In genomic region chr6:161915456-161915964, GRCh38 we compare ENCODE assay signal across 39 cellular contexts.
"Had no signal": no experiment of that assay in that cellular context is flagged by ENCODE, and none has a peak within 500 bp of the region (broad histone marks: within the 10 kb centered on the region; RNA-seq: fewer than 3 reads in every experiment).

No MANE protein-coding gene starts in this region.

- H3K4me3 Mint-ChIP-seq: activated naive CD4-positive, alpha-beta T cell treated with anti-CD3 and anti-CD28 coated beads for 36 hours; activated naive CD4-positive, alpha-beta T cell treated with anti-CD3 and anti-CD28 coated beads, Interleukin-2, amount 10 ng/mL, durations not matched to agents 7 days and 5 days; activated naive CD4-positive, alpha-beta T cell treated with anti-CD3 and anti-CD28 coated beads, Interleukin-2, amount 50 U/mL, for 24 hours; activated naive CD8-positive, alpha-beta T cell; activated naive CD8-positive, alpha-beta T cell treated with anti-CD3 and anti-CD28 coated beads for 36 hours; activated naive CD8-positive, alpha-beta T cell treated with anti-CD3 and anti-CD28 coated beads, Interleukin-2, amount 10 ng/mL, durations not matched to agents 7 days and 5 days; activated naive CD8-positive, alpha-beta T cell treated with anti-CD3 and anti-CD28 coated beads, Interleukin-2, amount 50 U/mL, for 24 hours; activated T-cell treated with anti-CD3 and anti-CD28 coated beads, Interleukin-2, amount 50 U/mL, for 24 hours; activated T-cell treated with anti-CD3 and anti-CD28 coated beads, Interleukin-2, amount 50 U/mL, for 4 hours; activated T-cell treated with anti-CD3 and anti-CD28 coated beads, Interleukin-2, amount 50 U/mL, for 72 hours; activated T-helper 1 cell treated with anti-CD3 and anti-CD28 coated beads, Interleukin-12 subunit alpha, Interleukin-12 subunit beta, Interleukin-2, Interleukin-4 antibody, amounts not matched to agents 30 ng/mL and 10 ng/mL and 1 ng/mL, durations not matched to agents 14 hours and 24 hours and 36 hours; activated T-helper 17 cell treated with anti-CD3 and anti-CD28 coated beads, Interleukin-2, amount 50 U/mL, for 72 hours; brain; central memory CD8-positive, alpha-beta T cell had no signal

- H3K36me3 Mint-ChIP-seq: activated naive CD4-positive, alpha-beta T cell treated with anti-CD3 and anti-CD28 coated beads, Interleukin-2, amount 10 ng/mL, durations not matched to agents 7 days and 5 days; activated naive CD4-positive, alpha-beta T cell treated with anti-CD3 and anti-CD28 coated beads, Interleukin-2, amount 50 U/mL, for 24 hours; activated naive CD4-positive, alpha-beta T cell treated with anti-CD3 and anti-CD28 coated beads, Interleukin-2, amount 50 U/mL, for 72 hours; activated naive CD8-positive, alpha-beta T cell treated with anti-CD3 and anti-CD28 coated beads for 36 hours; activated naive CD8-positive, alpha-beta T cell treated with anti-CD3 and anti-CD28 coated beads, Interleukin-2, amount 10 ng/mL, durations not matched to agents 7 days and 5 days; brain had no signal

- H3K36me3 ChIP-seq: adrenal gland, ascending aorta, brain microvascular endothelial cell, breast epithelium, cardiac muscle cell had no signal

- H3K4me3 ChIP-seq: adrenal gland, ascending aorta, body of pancreas, breast epithelium, cardiac muscle cell had no signal

- H3K9me3 Mint-ChIP-seq: activated naive CD4-positive, alpha-beta T cell treated with anti-CD3 and anti-CD28 coated beads for 36 hours; activated naive CD4-positive, alpha-beta T cell treated with anti-CD3 and anti-CD28 coated beads, Interleukin-2, amount 10 ng/mL, durations not matched to agents 7 days and 5 days; activated naive CD4-positive, alpha-beta T cell treated with anti-CD3 and anti-CD28 coated beads, Interleukin-2, amount 50 U/mL, for 24 hours; activated naive CD4-positive, alpha-beta T cell treated with anti-CD3 and anti-CD28 coated beads, Interleukin-2, amount 50 U/mL, for 72 hours; activated naive CD8-positive, alpha-beta T cell treated with anti-CD3 and anti-CD28 coated beads for 36 hours; activated naive CD8-positive, alpha-beta T cell treated with anti-CD3 and anti-CD28 coated beads, Interleukin-2, amount 10 ng/mL, durations not matched to agents 7 days and 5 days; activated naive CD8-positive, alpha-beta T cell treated with anti-CD3 and anti-CD28 coated beads, Interleukin-2, amount 50 U/mL, for 24 hours; activated T-cell treated with anti-CD3 and anti-CD28 coated beads, Interleukin-2, amount 50 U/mL, for 24 hours; activated T-cell treated with anti-CD3 and anti-CD28 coated beads, Interleukin-2, amount 50 U/mL, for 4 hours; activated T-cell treated with anti-CD3 and anti-CD28 coated beads, Interleukin-2, amount 50 U/mL, for 72 hours; activated T-helper 1 cell treated with anti-CD3 and anti-CD28 coated beads, Interleukin-12 subunit alpha, Interleukin-12 subunit beta, Interleukin-2, Interleukin-4 antibody, amounts not matched to agents 30 ng/mL and 10 ng/mL and 1 ng/mL, durations not matched to agents 14 hours and 24 hours and 36 hours; activated T-helper 17 cell treated with anti-CD3 and anti-CD28 coated beads, Interleukin-2, amount 50 U/mL, for 72 hours; activated T-helper 2 cell treated with anti-CD3 and anti-CD28 coated beads, Interferon-gamma antibody, Interleukin-2, Interleukin-4, amounts not matched to agents 10 μg/mL and 5 μg/mL and 100 μg/mL, durations not matched to agents 14 hours and 24 hours and 36 hours; central memory CD8-positive, alpha-beta T cell had no signal

- H3K27ac ChIP-seq: adrenal gland, ascending aorta, body of pancreas, brain microvascular endothelial cell, breast epithelium, cardiac muscle cell had no signal

- H3K4me1 ChIP-seq: adrenal gland, ascending aorta, body of pancreas, breast epithelium had no signal

- DNase-seq: activated effector memory CD4-positive, alpha-beta T cell treated with anti-CD3 and anti-CD28 coated beads, Interleukin-2, amount 50 U/mL, for 16 hours; activated effector memory CD4-positive, alpha-beta T cell treated with Interleukin-2 at 50 U/mL for 16 hours; activated gamma-delta T cell; activated gamma-delta T cell treated with Interleukin-2 at 50 U/mL for 16 hours; activated naive CD4-positive, alpha-beta T cell; activated naive CD4-positive, alpha-beta T cell treated with anti-CD3 and anti-CD28 coated beads for 36 hours; activated naive CD4-positive, alpha-beta T cell treated with anti-CD3 and anti-CD28 coated beads, Interleukin-2, amount 10 ng/mL, durations not matched to agents 7 days and 5 days; activated naive CD4-positive, alpha-beta T cell treated with anti-CD3 and anti-CD28 coated beads, Interleukin-2, amount 50 U/mL, for 16 hours; activated naive CD4-positive, alpha-beta T cell treated with Interleukin-2 at 50 U/mL for 16 hours; activated naive CD8-positive, alpha-beta T cell treated with anti-CD3 and anti-CD28 coated beads for 36 hours; activated naive CD8-positive, alpha-beta T cell treated with anti-CD3 and anti-CD28 coated beads, Interleukin-2, amount 10 ng/mL, durations not matched to agents 7 days and 5 days; activated naive CD8-positive, alpha-beta T cell treated with anti-CD3 and anti-CD28 coated beads, Interleukin-2, amount 50 U/mL, for 24 hours; activated T-cell treated with anti-CD3 and anti-CD28 coated beads for 4 hours; activated T-cell treated with anti-CD3 and anti-CD28 coated beads, Interleukin-2, amount 50 U/mL, for 1 hour; activated T-cell treated with anti-CD3 and anti-CD28 coated beads, Interleukin-2, amount 50 U/mL, for 24 hours; activated T-cell treated with anti-CD3 and anti-CD28 coated beads, Interleukin-2, amount 50 U/mL, for 4 hours; activated T-cell treated with anti-CD3 and anti-CD28 coated beads, Interleukin-2, amount 50 U/mL, for 48 hours; activated T-cell treated with anti-CD3 and anti-CD28 coated beads, Interleukin-2, amount 50 U/mL, for 72 hours; adrenal gland; amniotic stem cell; amygdala; anterior cingulate cortex; aorta; body of pancreas; brain microvascular endothelial cell; caudate nucleus; central memory CD4-positive, alpha-beta T cell; cerebellar nuclear complex had no signal

- H3K27ac Mint-ChIP-seq: activated naive CD4-positive, alpha-beta T cell treated with anti-CD3 and anti-CD28 coated beads for 36 hours; activated naive CD4-positive, alpha-beta T cell treated with anti-CD3 and anti-CD28 coated beads, Interleukin-2, amount 10 ng/mL, durations not matched to agents 7 days and 5 days; activated naive CD4-positive, alpha-beta T cell treated with anti-CD3 and anti-CD28 coated beads, Interleukin-2, amount 50 U/mL, for 24 hours; activated naive CD4-positive, alpha-beta T cell treated with anti-CD3 and anti-CD28 coated beads, Interleukin-2, amount 50 U/mL, for 72 hours; activated naive CD8-positive, alpha-beta T cell; activated naive CD8-positive, alpha-beta T cell treated with anti-CD3 and anti-CD28 coated beads for 36 hours; activated naive CD8-positive, alpha-beta T cell treated with anti-CD3 and anti-CD28 coated beads, Interleukin-2, amount 10 ng/mL, durations not matched to agents 7 days and 5 days; activated naive CD8-positive, alpha-beta T cell treated with anti-CD3 and anti-CD28 coated beads, Interleukin-2, amount 50 U/mL, for 24 hours; activated T-cell treated with anti-CD3 and anti-CD28 coated beads, Interleukin-2, amount 50 U/mL, for 24 hours; activated T-cell treated with anti-CD3 and anti-CD28 coated beads, Interleukin-2, amount 50 U/mL, for 72 hours; activated T-helper 1 cell treated with anti-CD3 and anti-CD28 coated beads, Interleukin-12 subunit alpha, Interleukin-12 subunit beta, Interleukin-2, Interleukin-4 antibody, amounts not matched to agents 30 ng/mL and 10 ng/mL and 1 ng/mL, durations not matched to agents 14 hours and 24 hours and 36 hours; activated T-helper 17 cell treated with anti-CD3 and anti-CD28 coated beads, Interleukin-2, amount 50 U/mL, for 72 hours; activated T-helper 2 cell treated with anti-CD3 and anti-CD28 coated beads, Interferon-gamma antibody, Interleukin-2, Interleukin-4, amounts not matched to agents 10 μg/mL and 5 μg/mL and 100 μg/mL, durations not matched to agents 14 hours and 24 hours and 36 hours; brain had no signal

- H3K4me1 Mint-ChIP-seq: activated naive CD4-positive, alpha-beta T cell treated with anti-CD3 and anti-CD28 coated beads, Interleukin-2, amount 10 ng/mL, durations not matched to agents 7 days and 5 days; activated naive CD4-positive, alpha-beta T cell treated with anti-CD3 and anti-CD28 coated beads, Interleukin-2, amount 50 U/mL, for 24 hours; activated naive CD8-positive, alpha-beta T cell treated with anti-CD3 and anti-CD28 coated beads for 36 hours; activated naive CD8-positive, alpha-beta T cell treated with anti-CD3 and anti-CD28 coated beads, Interleukin-2, amount 10 ng/mL, durations not matched to agents 7 days and 5 days; activated naive CD8-positive, alpha-beta T cell treated with anti-CD3 and anti-CD28 coated beads, Interleukin-2, amount 50 U/mL, for 24 hours; activated T-helper 17 cell treated with anti-CD3 and anti-CD28 coated beads, Interleukin-2, amount 50 U/mL, for 72 hours; central memory CD8-positive, alpha-beta T cell had no signal

- H3K9me3 ChIP-seq: adrenal gland, ascending aorta, body of pancreas, breast epithelium had no signal

- H3K27me3 Mint-ChIP-seq: activated naive CD4-positive, alpha-beta T cell treated with anti-CD3 and anti-CD28 coated beads, Interleukin-2, amount 10 ng/mL, durations not matched to agents 7 days and 5 days; activated naive CD4-positive, alpha-beta T cell treated with anti-CD3 and anti-CD28 coated beads, Interleukin-2, amount 50 U/mL, for 24 hours; activated naive CD8-positive, alpha-beta T cell; activated naive CD8-positive, alpha-beta T cell treated with anti-CD3 and anti-CD28 coated beads for 36 hours; activated naive CD8-positive, alpha-beta T cell treated with anti-CD3 and anti-CD28 coated beads, Interleukin-2, amount 10 ng/mL, durations not matched to agents 7 days and 5 days; activated naive CD8-positive, alpha-beta T cell treated with anti-CD3 and anti-CD28 coated beads, Interleukin-2, amount 50 U/mL, for 24 hours; activated T-cell treated with anti-CD3 and anti-CD28 coated beads, Interleukin-2, amount 50 U/mL, for 24 hours; activated T-helper 17 cell treated with anti-CD3 and anti-CD28 coated beads, Interleukin-2, amount 50 U/mL, for 72 hours; brain; central memory CD8-positive, alpha-beta T cell had no signal

- H3K27me3 ChIP-seq: adrenal gland, ascending aorta, body of pancreas, brain microvascular endothelial cell, breast epithelium, cardiac muscle cell had no signal
